In the genomic region with DNA sequence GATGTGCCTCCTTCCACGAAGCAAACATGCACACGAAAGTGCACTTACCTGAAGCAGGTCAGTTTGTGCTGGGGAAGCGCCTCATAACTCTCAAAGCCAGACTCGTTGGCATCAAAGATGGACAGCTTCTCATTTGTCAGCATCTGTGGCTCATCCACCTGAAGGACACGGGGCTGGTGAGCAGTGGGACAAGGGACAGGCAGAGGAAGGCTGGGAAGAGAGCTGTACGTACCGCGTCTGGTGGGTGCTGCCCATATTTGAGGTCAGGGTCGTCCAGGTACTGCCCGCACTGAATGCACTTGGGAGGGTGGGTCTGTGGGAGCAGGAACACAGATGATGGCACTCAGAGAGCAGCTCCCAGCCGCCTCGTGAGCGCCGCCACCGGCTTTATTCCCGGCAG, we compare ENCODE assay signal across 35 cellular contexts. TPM values are rescaled to one million over a fixed set of nuclear protein-coding genes. Genes with fewer than 3 reads are reported as not detected.
"Had no signal": no experiment of that assay in that cellular context is flagged by ENCODE, and none has a peak within 500 bp of the region (broad histone marks: within the 10 kb centered on the region; RNA-seq: fewer than 3 reads in every experiment).

No MANE protein-coding gene starts in this region.

- FAIRE-seq: astrocyte, TTC549 had no signal

- H3K4me1 ChIP-seq: adrenal gland, body of pancreas, breast epithelium had no signal

- H3K27ac ChIP-seq: adrenal gland, body of pancreas, brain microvascular endothelial cell, breast epithelium, VCaP had no signal

- H3K27me3 ChIP-seq: adrenal gland, body of pancreas, brain microvascular endothelial cell, breast epithelium had no signal

- DNase-seq: activated B cell treated with CpG ODN at 0.5 μM for 24 hours; activated CD4-positive, alpha-beta memory T cell treated with anti-CD3 and anti-CD28 coated beads for 36 hours; activated CD4-positive, alpha-beta T cell treated with anti-CD3 and anti-CD28 coated beads for 4 hours; activated CD4-positive, alpha-beta T cell treated with anti-CD3 and anti-CD28 coated beads, Interleukin-2, amount 10 ng/mL, durations not matched to agents 24 days and 14 days; activated CD4-positive, alpha-beta T cell treated with anti-CD3 and anti-CD28 coated beads, Interleukin-2, amount 50 U/mL, for 1 hour; activated CD4-positive, alpha-beta T cell treated with anti-CD3 and anti-CD28 coated beads, Interleukin-2, amount 50 U/mL, for 4 hours; activated CD4-positive, CD25-positive, alpha-beta regulatory T cell treated with anti-CD3 and anti-CD28 coated beads, Interleukin-2, amount 50 U/mL, for 72 hours; activated CD8-positive, alpha-beta memory T cell treated with anti-CD3 and anti-CD28 coated beads, Interleukin-2, amount 50 U/mL, for 4 hours; activated CD8-positive, alpha-beta T cell treated with anti-CD3 and anti-CD28 coated beads for 36 hours; activated effector memory CD4-positive, alpha-beta T cell treated with anti-CD3 and anti-CD28 coated beads, Interleukin-2, amount 50 U/mL, for 16 hours; activated gamma-delta T cell treated with Interleukin-2 at 50 U/mL for 16 hours; activated naive CD4-positive, alpha-beta T cell; activated naive CD4-positive, alpha-beta T cell treated with anti-CD3 and anti-CD28 coated beads, Interleukin-2, amount 10 ng/mL, durations not matched to agents 7 days and 5 days; activated naive CD8-positive, alpha-beta T cell treated with anti-CD3 and anti-CD28 coated beads for 36 hours; activated T-cell treated with anti-CD3 and anti-CD28 coated beads, Interleukin-2, amount 50 U/mL, for 4 hours; activated T-cell treated with anti-CD3 and anti-CD28 coated beads, Interleukin-2, amount 50 U/mL, for 72 hours; adrenal gland; amniotic stem cell; aorta; body of pancreas; brain microvascular endothelial cell; central memory CD4-positive, alpha-beta T cell; SW 1271; T-helper 1 cell; T-helper 2 cell; T-helper 9 cell had no signal

- H3K9me3 Mint-ChIP-seq: activated B cell treated with CpG ODN at 0.5 μM for 24 hours; activated CD4-positive, alpha-beta memory T cell treated with anti-CD3 and anti-CD28 coated beads for 36 hours; activated CD4-positive, alpha-beta T cell treated with anti-CD3 and anti-CD28 coated beads, Interleukin-2, amount 10 ng/mL, durations not matched to agents 24 days and 14 days; activated CD8-positive, alpha-beta T cell treated with anti-CD3 and anti-CD28 coated beads for 36 hours; activated naive CD4-positive, alpha-beta T cell treated with anti-CD3 and anti-CD28 coated beads, Interleukin-2, amount 10 ng/mL, durations not matched to agents 7 days and 5 days; activated naive CD4-positive, alpha-beta T cell treated with anti-CD3 and anti-CD28 coated beads, Interleukin-2, amount 50 U/mL, for 72 hours; activated naive CD8-positive, alpha-beta T cell treated with anti-CD3 and anti-CD28 coated beads for 36 hours; activated T-cell treated with anti-CD3 and anti-CD28 coated beads, Interleukin-2, amount 50 U/mL, for 4 hours; activated T-cell treated with anti-CD3 and anti-CD28 coated beads, Interleukin-2, amount 50 U/mL, for 72 hours; activated T-helper 1 cell treated with anti-CD3 and anti-CD28 coated beads, Interleukin-12 subunit alpha, Interleukin-12 subunit beta, Interleukin-2, Interleukin-4 antibody, amounts not matched to agents 30 ng/mL and 10 ng/mL and 1 ng/mL, durations not matched to agents 14 hours and 24 hours and 36 hours; activated T-helper 17 cell treated with anti-CD3 and anti-CD28 coated beads, Interleukin-2, amount 50 U/mL, for 72 hours; T-helper 1 cell treated with Interleukin-12 subunit alpha and Interleukin-12 subunit beta and Interleukin-4 antibody, amounts not matched to agents 30 μg/mL and 1 μg/mL, for 36 hours; T-helper 2 cell treated with Interferon-gamma antibody and Interleukin-4, amounts not matched to agents 5 μg/mL and 100 μg/mL, for 36 hours had no signal

- ATAC-seq: activated CD8-positive, alpha-beta T cell treated with anti-CD3 and anti-CD28 coated beads for 36 hours; activated naive CD4-positive, alpha-beta T cell treated with anti-CD3 and anti-CD28 coated beads, Interleukin-2, amount 50 U/mL, for 72 hours; activated T-cell treated with anti-CD3 and anti-CD28 coated beads, Interleukin-2, amount 50 U/mL, for 4 hours; activated T-cell treated with anti-CD3 and anti-CD28 coated beads, Interleukin-2, amount 50 U/mL, for 72 hours; activated T-helper 17 cell treated with anti-CD3 and anti-CD28 coated beads, Interleukin-2, amount 50 U/mL, for 72 hours; body of pancreas had no signal

- H3K4me3 Mint-ChIP-seq: activated B cell treated with CpG ODN at 0.5 μM for 24 hours; activated CD4-positive, alpha-beta memory T cell treated with anti-CD3 and anti-CD28 coated beads for 36 hours; activated CD4-positive, alpha-beta T cell treated with anti-CD3 and anti-CD28 coated beads, Interleukin-2, amount 10 ng/mL, durations not matched to agents 24 days and 14 days; activated CD8-positive, alpha-beta T cell treated with anti-CD3 and anti-CD28 coated beads for 36 hours; activated naive CD4-positive, alpha-beta T cell treated with anti-CD3 and anti-CD28 coated beads, Interleukin-2, amount 10 ng/mL, durations not matched to agents 7 days and 5 days; activated naive CD8-positive, alpha-beta T cell treated with anti-CD3 and anti-CD28 coated beads for 36 hours; activated T-cell treated with anti-CD3 and anti-CD28 coated beads, Interleukin-2, amount 50 U/mL, for 4 hours; activated T-cell treated with anti-CD3 and anti-CD28 coated beads, Interleukin-2, amount 50 U/mL, for 72 hours; activated T-helper 1 cell treated with anti-CD3 and anti-CD28 coated beads, Interleukin-12 subunit alpha, Interleukin-12 subunit beta, Interleukin-2, Interleukin-4 antibody, amounts not matched to agents 30 ng/mL and 10 ng/mL and 1 ng/mL, durations not matched to agents 14 hours and 24 hours and 36 hours; activated T-helper 17 cell treated with anti-CD3 and anti-CD28 coated beads, Interleukin-2, amount 50 U/mL, for 72 hours; T-helper 1 cell treated with Interleukin-12 subunit alpha and Interleukin-12 subunit beta and Interleukin-4 antibody, amounts not matched to agents 30 μg/mL and 1 μg/mL, for 36 hours; T-helper 2 cell treated with Interferon-gamma antibody and Interleukin-4, amounts not matched to agents 5 μg/mL and 100 μg/mL, for 36 hours had no signal

- H3K9me3 ChIP-seq: adrenal gland, body of pancreas, breast epithelium had no signal

- H3K4me1 Mint-ChIP-seq: activated B cell treated with CpG ODN at 0.5 μM for 24 hours; activated naive CD4-positive, alpha-beta T cell treated with anti-CD3 and anti-CD28 coated beads, Interleukin-2, amount 10 ng/mL, durations not matched to agents 7 days and 5 days; activated naive CD8-positive, alpha-beta T cell treated with anti-CD3 and anti-CD28 coated beads for 36 hours had no signal

- H3K4me3 ChIP-seq: adrenal gland, body of pancreas, breast epithelium had no signal

- H3K27ac Mint-ChIP-seq: activated B cell treated with CpG ODN at 0.5 μM for 24 hours; activated CD4-positive, alpha-beta memory T cell treated with anti-CD3 and anti-CD28 coated beads for 36 hours; activated CD4-positive, alpha-beta T cell treated with anti-CD3 and anti-CD28 coated beads, Interleukin-2, amount 10 ng/mL, durations not matched to agents 24 days and 14 days; activated CD8-positive, alpha-beta T cell treated with anti-CD3 and anti-CD28 coated beads for 36 hours; activated naive CD8-positive, alpha-beta T cell treated with anti-CD3 and anti-CD28 coated beads for 36 hours; activated T-helper 1 cell treated with anti-CD3 and anti-CD28 coated beads, Interleukin-12 subunit alpha, Interleukin-12 subunit beta, Interleukin-2, Interleukin-4 antibody, amounts not matched to agents 30 ng/mL and 10 ng/mL and 1 ng/mL, durations not matched to agents 14 hours and 24 hours and 36 hours; activated T-helper 17 cell treated with anti-CD3 and anti-CD28 coated beads, Interleukin-2, amount 50 U/mL, for 72 hours; T-helper 1 cell treated with Interleukin-12 subunit alpha and Interleukin-12 subunit beta and Interleukin-4 antibody, amounts not matched to agents 30 μg/mL and 1 μg/mL, for 36 hours; T-helper 2 cell treated with Interferon-gamma antibody and Interleukin-4, amounts not matched to agents 5 μg/mL and 100 μg/mL, for 36 hours had no signal

- H3K27me3 Mint-ChIP-seq: activated B cell treated with CpG ODN at 0.5 μM for 24 hours; activated CD4-positive, alpha-beta memory T cell treated with anti-CD3 and anti-CD28 coated beads for 36 hours; activated CD4-positive, alpha-beta T cell treated with anti-CD3 and anti-CD28 coated beads, Interleukin-2, amount 10 ng/mL, durations not matched to agents 24 days and 14 days; activated CD8-positive, alpha-beta T cell treated with anti-CD3 and anti-CD28 coated beads for 36 hours; activated naive CD4-positive, alpha-beta T cell treated with anti-CD3 and anti-CD28 coated beads, Interleukin-2, amount 10 ng/mL, durations not matched to agents 7 days and 5 days; activated naive CD8-positive, alpha-beta T cell treated with anti-CD3 and anti-CD28 coated beads for 36 hours; activated T-helper 17 cell treated with anti-CD3 and anti-CD28 coated beads, Interleukin-2, amount 50 U/mL, for 72 hours had no signal

RNA-seq across cellular contexts. Expression of gene ANGPTL6, which starts 57.1 kb away (rescaled TPM):
- total RNA-seq: astrocyte, body of pancreas had no signal
